Comparison of ENCODE assay signal across 35 cellular contexts in genomic region chr21:15410853-15411252, GRCh38.
"Had no signal": no experiment of that assay in that cellular context is flagged by ENCODE, and none has a peak within 500 bp of the region (broad histone marks: within the 10 kb centered on the region; RNA-seq: fewer than 3 reads in every experiment).

No MANE protein-coding gene starts in this region.

- H3K9me3 ChIP-seq: MG63 had no signal

- DNase-seq: Karpas-422, Kasumi-1, MG63, MM.1S, MV-4-11, NCI-H1048, NCI-H1092, NCI-H1092 treated with DMSO at 0.1 percent for 48 hours, NCI-H1105, NCI-H1105 treated with DMSO at 0.1 percent for 48 hours, NCI-H1417, NCI-H1417 treated with DMSO at 0.1 percent for 48 hours, NCI-H1436, NCI-H1436 treated with DMSO at 0.1 percent for 48 hours, NCI-H146, NCI-H1694, NCI-H1694 treated with DMSO at 0.1 percent for 48 hours, NCI-H187, NCI-H187 treated with DMSO at 0.1 percent for 48 hours, NCI-H1930, NCI-H2029, NCI-H2029 treated with DMSO at 0.1 percent for 48 hours, NCI-H2081, NCI-H2081 treated with DMSO at 0.1 percent for 48 hours, NCI-H2107, NCI-H2171, NCI-H2171 treated with DMSO at 0.1 percent for 48 hours, NCI-H2227 treated with DMSO at 0.1 percent for 48 hours, NCI-H226, NCI-H345, NCI-H446, NCI-H446 treated with DMSO at 0.1 percent for 48 hours, NCI-H510A, NCI-H510A treated with DMSO at 0.1 percent for 48 hours, NCI-H524 had no signal

- H3K4me3 ChIP-seq: MG63 had no signal

- H3K27me3 ChIP-seq: MG63 had no signal

- H3K36me3 ChIP-seq: MG63 had no signal
